26 cellular contexts compared by ENCODE assay signal in the genomic region with DNA sequence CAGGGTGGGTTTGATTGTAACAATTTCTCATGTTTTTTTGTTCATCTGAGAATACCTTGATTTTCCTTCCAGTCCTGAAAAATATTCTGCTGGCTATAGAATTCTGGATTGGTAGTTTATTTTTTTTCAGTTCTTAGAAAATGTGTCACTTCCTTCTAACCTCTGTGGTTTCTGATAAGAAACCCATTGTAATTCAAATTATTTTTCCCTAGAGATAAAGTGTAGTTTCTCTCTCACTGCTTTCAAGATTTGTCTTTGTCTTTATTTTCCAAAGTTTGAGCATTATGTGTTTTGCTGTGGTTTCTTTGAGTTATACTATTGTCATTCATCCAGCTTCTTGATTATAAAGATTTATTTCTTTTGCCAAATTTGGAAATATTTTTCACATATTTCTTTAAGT.
"Had no signal": no experiment of that assay in that cellular context is flagged by ENCODE, and none has a peak within 500 bp of the region (broad histone marks: within the 10 kb centered on the region; RNA-seq: fewer than 3 reads in every experiment).

No MANE protein-coding gene starts in this region.

- H3K4me3 Mint-ChIP-seq: activated CD4-positive, alpha-beta memory T cell treated with anti-CD3 and anti-CD28 coated beads, Interleukin-2, amount 10 ng/mL, durations not matched to agents 7 days and 5 days; activated CD4-positive, alpha-beta T cell treated with anti-CD3 and anti-CD28 coated beads, Interleukin-2, amount 10 ng/mL, durations not matched to agents 24 days and 14 days; activated naive CD8-positive, alpha-beta T cell treated with anti-CD3 and anti-CD28 coated beads, Interleukin-2, amount 50 U/mL, for 24 hours; central memory CD8-positive, alpha-beta T cell; nephron progenitor cell; stimulated activated effector memory CD8-positive, alpha-beta T cell treated with anti-CD3 and anti-CD28 coated beads, Interleukin-12 subunit alpha, Interleukin-12 subunit beta, amount 100 ng/mL, for 72 hours; stimulated activated naive CD8-positive, alpha-beta T cell treated with anti-CD3 and anti-CD28 coated beads, Interleukin-15, amount 100 ng/mL, for 72 hours; T-helper 1 cell treated with Interleukin-12 subunit alpha and Interleukin-12 subunit beta and Interleukin-4 antibody, amounts not matched to agents 30 μg/mL and 1 μg/mL, for 36 hours had no signal

- H3K9me3 ChIP-seq: colonic mucosa had no signal

- H3K27ac Mint-ChIP-seq: activated CD4-positive, alpha-beta memory T cell treated with anti-CD3 and anti-CD28 coated beads, Interleukin-2, amount 10 ng/mL, durations not matched to agents 7 days and 5 days; activated CD4-positive, alpha-beta T cell treated with anti-CD3 and anti-CD28 coated beads, Interleukin-2, amount 10 ng/mL, durations not matched to agents 24 days and 14 days; activated naive CD8-positive, alpha-beta T cell treated with anti-CD3 and anti-CD28 coated beads, Interleukin-2, amount 50 U/mL, for 24 hours; nephron progenitor cell; stimulated activated effector memory CD8-positive, alpha-beta T cell treated with anti-CD3 and anti-CD28 coated beads, Interleukin-12 subunit alpha, Interleukin-12 subunit beta, amount 100 ng/mL, for 72 hours; stimulated activated naive CD8-positive, alpha-beta T cell treated with anti-CD3 and anti-CD28 coated beads, Interleukin-15, amount 100 ng/mL, for 72 hours; T-helper 1 cell treated with Interleukin-12 subunit alpha and Interleukin-12 subunit beta and Interleukin-4 antibody, amounts not matched to agents 30 μg/mL and 1 μg/mL, for 36 hours had no signal

- H3K4me1 ChIP-seq: colonic mucosa, parathyroid adenoma had no signal

- H3K4me1 Mint-ChIP-seq: activated CD4-positive, alpha-beta memory T cell treated with anti-CD3 and anti-CD28 coated beads, Interleukin-2, amount 10 ng/mL, durations not matched to agents 7 days and 5 days; activated CD4-positive, alpha-beta T cell treated with anti-CD3 and anti-CD28 coated beads, Interleukin-2, amount 10 ng/mL, durations not matched to agents 24 days and 14 days; activated naive CD8-positive, alpha-beta T cell treated with anti-CD3 and anti-CD28 coated beads, Interleukin-2, amount 50 U/mL, for 24 hours; central memory CD8-positive, alpha-beta T cell; stimulated activated effector memory CD8-positive, alpha-beta T cell treated with anti-CD3 and anti-CD28 coated beads, Interleukin-12 subunit alpha, Interleukin-12 subunit beta, amount 100 ng/mL, for 72 hours; stimulated activated naive CD8-positive, alpha-beta T cell treated with anti-CD3 and anti-CD28 coated beads, Interleukin-15, amount 100 ng/mL, for 72 hours had no signal

- DNase-seq: activated CD4-positive, alpha-beta memory T cell treated with anti-CD3 and anti-CD28 coated beads, Interleukin-2, amount 10 ng/mL, durations not matched to agents 7 days and 5 days; activated CD4-positive, alpha-beta T cell treated with anti-CD3 and anti-CD28 coated beads, Interleukin-2, amount 10 ng/mL, durations not matched to agents 24 days and 14 days; activated gamma-delta T cell; activated naive CD4-positive, alpha-beta T cell treated with anti-CD3 and anti-CD28 coated beads, Interleukin-2, amount 50 U/mL, for 16 hours; activated naive CD8-positive, alpha-beta T cell treated with anti-CD3 and anti-CD28 coated beads, Interleukin-2, amount 50 U/mL, for 24 hours; anterior cingulate cortex; colonic mucosa; foreskin melanocyte; glutamatergic neuron; left ventricle myocardium inferior; mammary epithelial cell; midbrain; nephron progenitor cell; nucleus accumbens; small intestine; stimulated activated CD4-positive, alpha-beta T cell treated with anti-CD3 and anti-CD28 coated beads, Interleukin-2, amount 100 ng/mL, for 24 hours; stimulated activated naive CD8-positive, alpha-beta T cell treated with anti-CD3 and anti-CD28 coated beads, Interleukin-15, amount 100 ng/mL, for 72 hours; tibial artery had no signal

- H2AFZ ChIP-seq: hepatocyte, parathyroid adenoma had no signal

- ATAC-seq: activated CD4-positive, CD25-positive, alpha-beta regulatory T cell treated with anti-CD3 and anti-CD28 coated beads, Interleukin-2, amount 50 U/mL, for 24 hours; activated naive CD8-positive, alpha-beta T cell treated with anti-CD3 and anti-CD28 coated beads, Interleukin-2, amount 50 U/mL, for 24 hours; sciatic nerve; stimulated activated effector memory CD8-positive, alpha-beta T cell treated with anti-CD3 and anti-CD28 coated beads, Interleukin-12 subunit alpha, Interleukin-12 subunit beta, amount 100 ng/mL, for 72 hours; stimulated activated naive CD8-positive, alpha-beta T cell treated with anti-CD3 and anti-CD28 coated beads, Interleukin-15, amount 100 ng/mL, for 72 hours had no signal

- H3K27me3 ChIP-seq: colonic mucosa, hepatocyte, tibial artery had no signal

- H3K4me2 ChIP-seq: hepatocyte had no signal

- H3K9me3 Mint-ChIP-seq: activated CD4-positive, alpha-beta T cell treated with anti-CD3 and anti-CD28 coated beads, Interleukin-2, amount 10 ng/mL, durations not matched to agents 24 days and 14 days; activated naive CD8-positive, alpha-beta T cell treated with anti-CD3 and anti-CD28 coated beads, Interleukin-2, amount 50 U/mL, for 24 hours; central memory CD8-positive, alpha-beta T cell; nephron progenitor cell; stimulated activated naive CD8-positive, alpha-beta T cell treated with anti-CD3 and anti-CD28 coated beads, Interleukin-15, amount 100 ng/mL, for 72 hours had no signal

- H3K27ac ChIP-seq: colonic mucosa, hepatocyte, left ventricle myocardium inferior, parathyroid adenoma, tibial artery, VCaP had no signal

- H3K27me3 Mint-ChIP-seq: activated CD4-positive, alpha-beta memory T cell treated with anti-CD3 and anti-CD28 coated beads, Interleukin-2, amount 10 ng/mL, durations not matched to agents 7 days and 5 days; activated CD4-positive, alpha-beta T cell treated with anti-CD3 and anti-CD28 coated beads, Interleukin-2, amount 10 ng/mL, durations not matched to agents 24 days and 14 days; activated naive CD8-positive, alpha-beta T cell treated with anti-CD3 and anti-CD28 coated beads, Interleukin-2, amount 50 U/mL, for 24 hours; central memory CD8-positive, alpha-beta T cell; stimulated activated naive CD8-positive, alpha-beta T cell treated with anti-CD3 and anti-CD28 coated beads, Interleukin-15, amount 100 ng/mL, for 72 hours had no signal

- H3K79me2 ChIP-seq: hepatocyte, parathyroid adenoma had no signal

- H3K4me3 ChIP-seq: colonic mucosa, hepatocyte, left ventricle myocardium inferior, tibial artery had no signal

- H3K36me3 Mint-ChIP-seq: stimulated activated effector memory CD8-positive, alpha-beta T cell treated with anti-CD3 and anti-CD28 coated beads, Interleukin-12 subunit alpha, Interleukin-12 subunit beta, amount 100 ng/mL, for 72 hours had no signal

- H3K36me3 ChIP-seq: colonic mucosa, left ventricle myocardium inferior, tibial artery had no signal
